In the genomic region with DNA sequence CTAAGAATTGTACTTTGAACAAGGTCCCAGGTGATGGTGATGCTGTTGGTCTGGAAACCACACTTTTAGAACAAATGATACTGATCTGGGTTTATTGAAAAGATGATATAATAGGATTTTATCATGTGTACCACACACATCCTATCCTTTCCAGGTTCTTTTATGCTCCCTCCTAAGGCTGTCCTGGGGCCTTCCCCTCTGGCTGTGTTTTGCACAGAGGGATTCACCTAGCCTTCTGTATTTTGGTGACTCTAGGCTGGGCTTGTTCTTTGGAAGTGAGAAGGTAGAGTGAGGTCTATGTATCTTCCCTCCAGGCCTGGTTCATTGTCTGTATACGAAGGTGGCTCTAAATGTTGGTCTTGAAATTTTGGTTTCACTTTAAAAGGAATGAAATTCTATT, we compare ENCODE assay signal across 14 cellular contexts. TPM values are rescaled to one million over a fixed set of nuclear protein-coding genes. Genes with fewer than 3 reads are reported as not detected.
DNase-seq lines count a peak whose midpoint lies in the region; ATAC-seq, FAIRE-seq and TF ChIP-seq lines count a peak whose summit lies in the region.
"Had no signal": no experiment of that assay in that cellular context is flagged by ENCODE, and none has a peak within 500 bp of the region (broad histone marks: within the 10 kb centered on the region; RNA-seq: fewer than 3 reads in every experiment).

No MANE protein-coding gene starts in this region.

- no peak overlapping the region for H2AFZ ChIP-seq in GM12878 (ENCODE audit: control insufficient read depth, low read depth, low read length)

- H3K4me3 ChIP-seq in GM12878 (no peak overlapping the region), mucosa of descending colon (no peak overlapping the region), thyroid gland (replicated peaks in 1 of 3) (no peak overlapping the region)

- peak overlapping the region; percentile 26; the same call in 1 of the 2 replicates for H3K4me2 ChIP-seq in GM12878 (ENCODE audit: control insufficient read depth, insufficient read depth)

- no peaks in the 10 kb centered on the region for H3K27me3 Mint-ChIP-seq in activated T-cell treated with anti-CD3 and anti-CD28 coated beads, Interleukin-2, amount 50 U/mL, for 72 hours (ENCODE audit: low read depth)
- H3K27me3 Mint-ChIP-seq: activated naive CD4-positive, alpha-beta T cell treated with anti-CD3 and anti-CD28 coated beads, Interleukin-2, amount 10 ng/mL, durations not matched to agents 7 days and 5 days had no signal

- RAD21 ChIA-PET in GM12878 (lab: Charles Lee; ENCODE audit: unreplicated experiment): interaction anchor here (1.0 to 5.4 kb wide), 5 partner anchors 11 to 172 kb away, joined by 3 to 76 read pairs (median 13); a partner anchor contains a TSS

- intact Hi-C loops in GM12878 (cut with micrococcal nuclease; ENCODE audit: unreplicated experiment) (no loop called here), mucosa of descending colon (cut with DNase I, micrococcal nuclease) (no loop called here), thyroid gland (cut with DNase I) (no loop called here)

- H3K9ac ChIP-seq in GM12878 (ENCODE audit: control insufficient read depth, insufficient read depth, low read length): no peak overlapping the region

- H3K27ac ChIP-seq in GM12878 (ENCODE audit: control insufficient read depth, insufficient read depth) (peak overlapping the region; percentile 6; the same call in 1 of the 2 replicates), thyroid gland (peak overlapping the region; percentile 15 to 69 (median 21))

- peaks cover 3% of the 10 kb centered on the region for H3K79me2 ChIP-seq in GM12878 (ENCODE audit: control insufficient read depth, insufficient read depth, low read length)

- no peak for TF ChIP-seq RAD21 in GM12878 (IDR thresholded peaks at IDR 0.05; ENCODE audit: insufficient read depth, low read depth, low read length)

- H3K36me3 ChIP-seq in GM12878 (ENCODE audit: control insufficient read depth in 2 of 2, insufficient read depth in 2 of 2, low read length in 1 of 2) (peaks cover 2 to 6% of the 10 kb centered on the region in 2 experiments; a peak in 2 of 4 replicates), mucosa of descending colon (ENCODE audit: low read depth) (no peaks in the 10 kb centered on the region), thyroid gland (peaks cover 0 to 4% of the 10 kb centered on the region in 2 donors)

- H3K4me1 ChIP-seq in GM12878 (ENCODE audit: control insufficient read depth, insufficient read depth, low read length): peaks cover 7% of the 10 kb centered on the region
- H3K4me1 ChIP-seq in mucosa of descending colon (ENCODE audit: low read depth): peaks cover 25% of the 10 kb centered on the region
- peaks cover 31 to 53% of the 10 kb centered on the region in 2 donors for H3K4me1 ChIP-seq in thyroid gland

- peaks cover 9% of the 10 kb centered on the region for H3K4me1 Mint-ChIP-seq in activated T-cell treated with anti-CD3 and anti-CD28 coated beads, Interleukin-2, amount 50 U/mL, for 72 hours (ENCODE audit: low read depth)

- CTCF ChIA-PET in GM12878 (lab: Yijun Ruan, JAX): interaction anchor here (1.0 to 2.2 kb wide), 4 partner anchors 9 to 62 kb away, joined by 3 to 17 read pairs (median 12); no protein-coding TSS in a partner anchor

- no TSS peak for BruUV-seq in GM12878 (replicated peaks; lab: Mats Ljungman, UMichigan)

- no peak for DNase-seq in activated T-cell treated with anti-CD3 and anti-CD28 coated beads, Interleukin-2, amount 50 U/mL, for 72 hours
- no peak for DNase-seq in activated T-cell treated with anti-CD3 and anti-CD28 coated beads, Interleukin-2, amount 50 U/mL, for 1 hour
- DNase-seq in GM12878 (ENCODE audit: low read depth, low spot score): no peak
- no peak for DNase-seq in mucosa of descending colon
- DNase-seq in thyroid gland: no peak
- no peak for DNase-seq in NK-92 (lab: John Stamatoyannopoulos, UW; ENCODE audit: unreplicated experiment)
- no peak for DNase-seq in NAMALWA (ENCODE audit: low spot score)
- no peak for DNase-seq in NCI-H2196 (lab: John Stamatoyannopoulos, UW; ENCODE audit: unreplicated experiment)
- DNase-seq: activated CD4-positive, alpha-beta T cell treated with anti-CD3 and anti-CD28 coated beads for 4 hours; activated naive CD4-positive, alpha-beta T cell treated with anti-CD3 and anti-CD28 coated beads, Interleukin-2, amount 10 ng/mL, durations not matched to agents 7 days and 5 days; cerebellar nuclear complex; NCI-H526 had no signal

- TF ChIP-seq EP300 in GM12878 (IDR thresholded peaks at IDR 0.05; ENCODE audit: borderline replicate concordance in 1 of 2, control insufficient read depth in 1 of 2, low read depth in 2 of 2, low read length in 2 of 2): no peak

- no peaks in the 10 kb centered on the region for H3K9me3 Mint-ChIP-seq in activated T-cell treated with anti-CD3 and anti-CD28 coated beads, Interleukin-2, amount 50 U/mL, for 72 hours
- H3K9me3 Mint-ChIP-seq: activated naive CD4-positive, alpha-beta T cell treated with anti-CD3 and anti-CD28 coated beads, Interleukin-2, amount 10 ng/mL, durations not matched to agents 7 days and 5 days had no signal

- no peak for TF ChIP-seq CTCF in GM12878 (IDR thresholded peaks at IDR 0.05 in 2 of 3, conservative IDR thresholded peaks at IDR 0.05 in 1 of 3; ENCODE audit: control insufficient read depth in 2 of 3, extremely low read depth in 1 of 3, insufficient read depth in 1 of 3, low read depth in 3 of 3, low read length in 3 of 3)
- TF ChIP-seq CTCF in mucosa of descending colon (IDR thresholded peaks at IDR 0.05): no peak
- TF ChIP-seq CTCF in thyroid gland (IDR thresholded peaks at IDR 0.05): no peak

- 91% methylated on average over 1 of the region's 1 CpG for WGBS in GM12878 (ENCODE audit: insufficient coverage, insufficient replicate concordance, low lambda C conversion rate, missing lambda C conversion rate)
- WGBS in thyroid gland, 2 donors: 88 to 96% methylated on average over 1 of the region's 1 CpG

- in situ Hi-C loops in GM12878 (cut with MboI): no loop called here

- no peaks in the 10 kb centered on the region for H3K36me3 Mint-ChIP-seq in activated T-cell treated with anti-CD3 and anti-CD28 coated beads, Interleukin-2, amount 50 U/mL, for 72 hours (ENCODE audit: insufficient read depth in 2 of 2)

- POLR2A ChIA-PET in GM12878 (lab: Charles Lee): interaction anchor here (1.6 to 2.0 kb wide), 2 partner anchors 8 kb away, joined by 5 read pairs; no protein-coding TSS in a partner anchor

- SMC1A ChIA-PET in GM12878 (lab: Charles Lee; ENCODE audit: uncharacterized antibody, unreplicated experiment): interaction anchor here (0.6 to 8.6 kb wide), 3 partner anchors 11 to 173 kb away, joined by 3 to 164 read pairs (median 9); a partner anchor contains a TSS

- TF ChIP-seq POLR2A in GM12878 (IDR thresholded peaks at IDR 0.05; ENCODE audit: low read depth, low read length) (no peak), thyroid gland (IDR thresholded peaks at IDR 0.05) (no peak)

- no peak for FAIRE-seq in GM12878 (lab: Jason Lieb, UNC)
- FAIRE-seq: G401.6, islet of Langerhans had no signal

- peak overlapping the region; percentile 84 for H3K27ac Mint-ChIP-seq in activated T-cell treated with anti-CD3 and anti-CD28 coated beads, Interleukin-2, amount 50 U/mL, for 72 hours
- H3K27ac Mint-ChIP-seq: activated naive CD4-positive, alpha-beta T cell treated with anti-CD3 and anti-CD28 coated beads, Interleukin-2, amount 10 ng/mL, durations not matched to agents 7 days and 5 days had no signal

- no peaks in the 10 kb centered on the region for H3K27me3 ChIP-seq in GM12878 (replicated peaks in 1 of 2; ENCODE audit: control insufficient read depth in 2 of 2, insufficient read depth in 2 of 2, low read length in 1 of 2)
- H3K27me3 ChIP-seq in thyroid gland: no peaks in the 10 kb centered on the region

- H3K4me3 Mint-ChIP-seq in activated T-cell treated with anti-CD3 and anti-CD28 coated beads, Interleukin-2, amount 50 U/mL, for 72 hours: peak overlapping the region in 1 of 2 donors; percentile 69
- H3K4me3 Mint-ChIP-seq: activated naive CD4-positive, alpha-beta T cell treated with anti-CD3 and anti-CD28 coated beads, Interleukin-2, amount 10 ng/mL, durations not matched to agents 7 days and 5 days had no signal

- H4K20me1 ChIP-seq in GM12878 (ENCODE audit: control insufficient read depth, insufficient read depth): no peaks in the 10 kb centered on the region

- no peaks in the 10 kb centered on the region for H3K9me3 ChIP-seq in GM12878 (replicated peaks; ENCODE audit: control insufficient read depth, insufficient read depth, low read length)
- H3K9me3 ChIP-seq in mucosa of descending colon: no peaks in the 10 kb centered on the region
- H3K9me3 ChIP-seq in thyroid gland: no peaks in the 10 kb centered on the region

- ATAC-seq in activated T-cell treated with anti-CD3 and anti-CD28 coated beads, Interleukin-2, amount 50 U/mL, for 72 hours (replicated peaks in 1 of 2): no peak
- ATAC-seq in GM12878 (peak; percentile 38), mucosa of descending colon (peak; percentile 17)

TF ChIP-seq in GM12878, 131 proteins besides CTCF, POLR2A, EP300 and RAD21 (continues in another document):
- TF ChIP-seq LARP7 (IDR thresholded peaks at IDR 0.05) (no peak), HDAC2 (IDR thresholded peaks at IDR 0.05) (no peak), FOXK2 (IDR thresholded peaks at IDR 0.05) (no peak), BRCA1 (IDR thresholded peaks at IDR 0.05; ENCODE audit: low read depth, low read length) (no peak)

RNA-seq across cellular contexts. Expression of a gene that starts 12.7 kb away (rescaled TPM):
- 10 to 100 TPM; 25.3 to 30.2 TPM for total RNA-seq in activated T-cell treated with anti-CD3 and anti-CD28 coated beads, Interleukin-2, amount 50 U/mL, for 72 hours
- total RNA-seq in GM12878 (2013; cell fraction: nucleolus; rRNA removed): 52.6 and 58.2 TPM in 2 replicates
- 59.3 and 60.0 TPM in 2 replicates for total RNA-seq in GM12878 (2014; rRNA removed)
- total RNA-seq in GM12878 (2014; rRNA removed; fragmentation: Illumina TruSeq; extraction: Trizol): 16.3 and 17.7 TPM in 2 replicates
- total RNA-seq in GM12878 (2021): 57.5 and 64.2 TPM in 2 replicates
- polyA plus RNA-seq in GM12878 (2011; ENCODE audit: low read depth): 18.8 TPM
- 81.6 and 97.2 TPM in 2 replicates for polyA plus RNA-seq in GM12878 (2011; rRNA removed)
- 71.3 and 110 TPM in 2 replicates for polyA plus RNA-seq in GM12878 (2011; cell fraction: cytosol; rRNA removed)
- polyA plus RNA-seq in GM12878 (2011; cell fraction: nucleus; rRNA removed): 110 and 122 TPM in 2 replicates
- 44.2 and 54.2 TPM in 2 replicates for polyA plus RNA-seq in GM12878 (2012)
- 57.9 and 74.3 TPM in 2 replicates for polyA plus RNA-seq in GM12878 (2014; fragmentation: Illumina TruSeq; extraction: Trizol)
- polyA plus RNA-seq in GM12878 (2014; fragmentation: Nextera tagmentation; extraction: Ambion mirVana): 10 to 100 TPM; 64.6 to 73.1 TPM
- 78.8 and 94.3 TPM in 2 replicates for polyA plus RNA-seq in GM12878 (2014; rRNA removed)
- 10 to 100 TPM; 69.0 to 74.2 TPM for polyA plus RNA-seq in GM12878 (2016; fragmentation: Nextera tagmentation; extraction: Ambion mirVana)
- 77.5 and 85.9 TPM in 2 replicates for polyA minus RNA-seq in GM12878 (2011; rRNA and poly(A)+ RNA removed)
- polyA minus RNA-seq in GM12878 (2011; cell fraction: cytosol; rRNA and poly(A)+ RNA removed): 24.5 and 37.8 TPM in 2 replicates
- polyA minus RNA-seq in GM12878 (2011; cell fraction: nucleus; rRNA and poly(A)+ RNA removed): 21.4 and 30.3 TPM in 2 replicates
- 100 to 1,000 TPM; 176 to 345 (median 228) TPM for total RNA-seq in mucosa of descending colon
- 100 to 1,000 TPM in 1 of 4 donors, 10 to 100 TPM in 3; 72.0 to 101 (median 82.5) TPM for total RNA-seq in thyroid gland

Comparison
In these comparisons a context has a peak if more than half of its experiments do, and no peak if none do; other contexts are left out.
1. ATAC-seq: peak in GM12878 (single experiment) and mucosa of descending colon (single experiment); none in activated T-cell treated with anti-CD3 and anti-CD28 coated beads, Interleukin-2, amount 50 U/mL, for 72 hours (0 of 2).